26 cellular contexts compared by ENCODE assay signal in the genomic region with DNA sequence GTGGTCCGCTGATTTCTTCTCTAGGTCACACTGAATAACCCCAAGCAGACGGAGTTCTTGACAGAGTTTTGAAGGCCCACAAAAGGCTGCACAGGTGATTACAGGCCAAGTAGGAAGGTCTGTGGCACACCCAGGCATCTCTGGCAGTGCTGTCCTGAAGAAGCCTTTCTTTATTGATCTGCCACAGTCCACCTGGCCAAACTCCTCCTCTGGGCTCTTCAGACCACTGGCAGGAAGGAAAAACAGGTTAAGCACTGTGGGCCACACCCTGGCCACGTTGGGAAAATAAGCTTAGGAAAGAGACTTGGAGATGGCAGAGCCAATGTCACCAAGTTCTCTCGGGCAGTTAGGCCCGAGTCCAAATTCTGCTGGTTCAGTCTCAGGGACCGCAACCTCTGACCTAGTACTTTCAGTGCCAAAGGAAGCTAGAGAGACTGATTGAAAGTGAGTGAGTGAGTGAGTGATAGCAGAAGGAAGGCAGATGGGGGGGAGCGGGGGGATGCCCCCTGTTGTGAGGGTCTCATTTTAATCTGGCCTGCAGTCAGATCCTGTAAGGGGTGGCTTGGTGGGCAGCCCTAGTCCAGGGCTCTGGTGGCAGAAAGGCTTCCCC.
DNase-seq lines count a peak whose midpoint lies in the region; ATAC-seq and TF ChIP-seq lines count a peak whose summit lies in the region.
"Had no signal": no experiment of that assay in that cellular context is flagged by ENCODE, and none has a peak within 500 bp of the region (broad histone marks: within the 10 kb centered on the region; RNA-seq: fewer than 3 reads in every experiment).

No MANE protein-coding gene starts in this region.

- no peaks in the 10 kb centered on the region for H3K27me3 Mint-ChIP-seq in Calu3 (ENCODE audit: unreplicated experiment)
- peaks cover 9% of the 10 kb centered on the region for H3K27me3 Mint-ChIP-seq in stimulated activated memory B cell treated with anti-CD40 and anti-IgM and Interleukin-4, amounts not matched to agents 10 μg/mL and 1 μg/mL and 100 μg/mL, for 72 hours
- H3K27me3 Mint-ChIP-seq: B cell had no signal

- CTCF ChIA-PET in Calu3 (lab: Charles Lee) = interaction anchor here (0.7 kb wide), 2 partner anchors 10 to 48 kb away, joined by 3 to 7 read pairs; no protein-coding TSS in a partner anchor

- no peak overlapping the region for H3K4me3 Mint-ChIP-seq in Calu3 (ENCODE audit: low read depth, unreplicated experiment)
- no peak overlapping the region for H3K4me3 Mint-ChIP-seq in stimulated activated memory B cell treated with anti-CD40 and anti-IgM and Interleukin-4, amounts not matched to agents 10 μg/mL and 1 μg/mL and 100 μg/mL, for 72 hours
- H3K4me3 Mint-ChIP-seq: B cell; CD8-positive, alpha-beta T cell had no signal

- ATAC-seq in stimulated activated memory B cell treated with anti-CD40 and anti-IgM and Interleukin-4, amounts not matched to agents 10 μg/mL and 1 μg/mL and 100 μg/mL, for 72 hours = no peak
- ATAC-seq: CD8-positive, alpha-beta T cell; K562 had no signal

- peak overlapping the region; percentile 4 for H3K27ac Mint-ChIP-seq in Calu3 (ENCODE audit: unreplicated experiment)
- no peak overlapping the region for H3K27ac Mint-ChIP-seq in stimulated activated memory B cell treated with anti-CD40 and anti-IgM and Interleukin-4, amounts not matched to agents 10 μg/mL and 1 μg/mL and 100 μg/mL, for 72 hours
- H3K27ac Mint-ChIP-seq: B cell; CD8-positive, alpha-beta T cell had no signal

- TF ChIP-seq CTCF in Calu3 (IDR thresholded peaks at IDR 0.05; ENCODE audit: unreplicated experiment) = no peak

- H3K27ac ChIP-seq in epithelial cell of prostate = peak overlapping the region; percentile 24
- H3K27ac ChIP-seq: 22Rv1, C4-2B, GM23248, RWPE1 had no signal

- intact Hi-C loops in Calu3 (cut with micrococcal nuclease; ENCODE audit: unreplicated experiment) = no loop called here

- DNase-seq in NCI-H510A treated with DMSO at 0.1 percent for 48 hours (lab: John Stamatoyannopoulos, UW) (peak; percentile 16), NCI-H510A (lab: John Stamatoyannopoulos, UW) (no peak), Calu3 (peak; percentile 6), epithelial cell of prostate (ENCODE audit: low read depth, low spot score) (no peak), mucosa of gallbladder (ENCODE audit: low spot score) (peak; percentile 70), NCI-H1694 treated with DMSO at 0.1 percent for 48 hours (lab: John Stamatoyannopoulos, UW) (no peak), COR-L47 (lab: John Stamatoyannopoulos, UW) (no peak)
- DNase-seq: CD8-positive, alpha-beta T cell; DMS79 treated with DMSO at 0.1 percent for 48 hours; GF-D8; GM23248; H7; Kasumi-1; MV-4-11; NCI-H1105 treated with DMSO at 0.1 percent for 48 hours; NCI-H146; NCI-H2029; NCI-H446; NCI-H526 treated with DMSO at 0.1 percent for 48 hours; SHP77 treated with DMSO at 0.1 percent for 48 hours had no signal

- peaks cover 27% of the 10 kb centered on the region for H3K36me3 Mint-ChIP-seq in Calu3 (ENCODE audit: insufficient read depth, unreplicated experiment)
- no peaks in the 10 kb centered on the region for H3K36me3 Mint-ChIP-seq in stimulated activated memory B cell treated with anti-CD40 and anti-IgM and Interleukin-4, amounts not matched to agents 10 μg/mL and 1 μg/mL and 100 μg/mL, for 72 hours

- no peaks in the 10 kb centered on the region for H3K9me3 Mint-ChIP-seq in Calu3 (ENCODE audit: low read depth, unreplicated experiment)
- no peaks in the 10 kb centered on the region for H3K9me3 Mint-ChIP-seq in stimulated activated memory B cell treated with anti-CD40 and anti-IgM and Interleukin-4, amounts not matched to agents 10 μg/mL and 1 μg/mL and 100 μg/mL, for 72 hours
- H3K9me3 Mint-ChIP-seq: CD8-positive, alpha-beta T cell had no signal

- H3K4me1 Mint-ChIP-seq in Calu3 (ENCODE audit: low read depth, unreplicated experiment) = no peaks in the 10 kb centered on the region
- no peaks in the 10 kb centered on the region for H3K4me1 Mint-ChIP-seq in stimulated activated memory B cell treated with anti-CD40 and anti-IgM and Interleukin-4, amounts not matched to agents 10 μg/mL and 1 μg/mL and 100 μg/mL, for 72 hours
- H3K4me1 Mint-ChIP-seq: B cell had no signal

- BruUV-seq in Calu3 (replicated peaks; lab: Mats Ljungman, UMichigan) = no TSS peak

Comparison
In these comparisons a context has a peak if more than half of its experiments do, and no peak if none do; other contexts are left out.
1. DNase-seq: peak in NCI-H510A treated with DMSO at 0.1 percent for 48 hours (single experiment), Calu3 (single experiment) and mucosa of gallbladder (single experiment); none in NCI-H510A (single experiment), epithelial cell of prostate (single experiment), NCI-H1694 treated with DMSO at 0.1 percent for 48 hours (single experiment) and COR-L47 (single experiment).